12 cellular contexts compared by ENCODE assay signal in the genomic region with DNA sequence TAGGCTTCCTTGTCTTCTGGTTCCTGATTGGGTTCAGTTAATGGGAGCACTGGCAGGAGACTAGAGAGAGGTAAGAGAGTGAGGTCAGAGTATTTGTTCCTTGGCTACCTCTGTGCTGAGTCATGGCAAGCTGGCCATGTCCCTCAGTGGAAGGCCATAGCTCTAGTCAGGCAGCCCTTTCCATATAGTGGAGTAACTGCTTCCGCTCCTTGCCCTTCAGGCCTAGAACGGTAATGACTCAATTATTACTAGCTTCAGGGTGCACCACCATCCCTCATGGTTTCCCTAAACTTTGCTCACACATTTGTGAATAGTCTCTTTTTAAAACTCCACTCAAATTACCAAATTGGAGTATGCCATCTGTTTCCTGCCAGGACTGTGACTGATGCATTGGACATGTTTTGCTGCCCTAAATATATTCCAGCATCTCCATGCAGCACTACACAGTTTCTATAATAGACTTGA. TPM values are rescaled to one million over a fixed set of nuclear protein-coding genes. Genes with fewer than 3 reads are reported as not detected.
A peak's percentile ranks its signal among the peaks of the same experiment; 100 is the strongest.
DNase-seq lines count a peak whose midpoint lies in the region; ATAC-seq and TF ChIP-seq lines count a peak whose summit lies in the region.
"Had no signal": no experiment of that assay in that cellular context is flagged by ENCODE, and none has a peak within 500 bp of the region (broad histone marks: within the 10 kb centered on the region; RNA-seq: fewer than 3 reads in every experiment).

No MANE protein-coding gene starts in this region.

- TF ChIP-seq CTCF in brain microvascular endothelial cell (IDR thresholded peaks at IDR 0.05; ENCODE audit: low read depth, low read length, missing control alignments) (peak; percentile 37), upper lobe of right lung (IDR thresholded peaks at IDR 0.05) (no peak)

- H3K27me3 ChIP-seq in Karpas-422 (ENCODE audit: low read length) (no peaks in the 10 kb centered on the region), brain microvascular endothelial cell (replicated peaks) (no peaks in the 10 kb centered on the region), upper lobe of right lung (no peaks in the 10 kb centered on the region)

- no peaks in the 10 kb centered on the region for H4K20me1 ChIP-seq in Karpas-422 (ENCODE audit: insufficient read depth, low read depth, low read length)

- H2AFZ ChIP-seq in Karpas-422 (ENCODE audit: low read length) = no peak overlapping the region

- H3K36me3 ChIP-seq in Karpas-422 (ENCODE audit: insufficient read depth, low read length) (no peaks in the 10 kb centered on the region), brain microvascular endothelial cell (replicated peaks) (no peaks in the 10 kb centered on the region), upper lobe of right lung (no peaks in the 10 kb centered on the region)

- H3K4me1 ChIP-seq in Karpas-422 (ENCODE audit: low read length) (no peaks in the 10 kb centered on the region), upper lobe of right lung (no peaks in the 10 kb centered on the region)

- no peak overlapping the region for H3K9ac ChIP-seq in Karpas-422 (ENCODE audit: low read length)

- peak; percentile 58 for DNase-seq in AG20443 (ENCODE audit: low spot score)
- DNase-seq in Karpas-422 = peak; percentile 12
- peak; percentile 60 for DNase-seq in brain microvascular endothelial cell
- peak; percentile 96 for DNase-seq in kidney tubule cell (ENCODE audit: low spot score)
- DNase-seq in D341Med (ENCODE audit: low spot score) = no peak
- DNase-seq in cardiac septum (ENCODE audit: low spot score) = no peak
- DNase-seq in upper lobe of right lung = no peak
- DNase-seq in epidermal melanocyte (ENCODE audit: insufficient read length, low spot score) = no peak
- DNase-seq: activated T-cell treated with anti-CD3 and anti-CD28 coated beads for 4 hours; caudate nucleus; CD4-positive, alpha-beta T cell; naive thymus-derived CD4-positive, alpha-beta T cell had no signal

- in situ Hi-C loops in brain microvascular endothelial cell (cut with HindIII; ENCODE audit: low pct_ligation_motif_present, low sequenced_read_pairs) = no loop called here

- no peaks in the 10 kb centered on the region for H3K9me2 ChIP-seq in Karpas-422 (replicated peaks; ENCODE audit: insufficient read depth, low read length)

- intact Hi-C loops in cardiac septum (cut with DNase I) (no loop called here), upper lobe of right lung (cut with DNase I) (no loop called here)

- ATAC-seq in upper lobe of right lung = no peak
- ATAC-seq: naive thymus-derived CD4-positive, alpha-beta T cell had no signal

- H3K27ac ChIP-seq in Karpas-422 (ENCODE audit: low read length) (no peak overlapping the region), brain microvascular endothelial cell (no peak overlapping the region), upper lobe of right lung (no peak overlapping the region)

- no peak overlapping the region for H3K4me2 ChIP-seq in Karpas-422 (ENCODE audit: low read depth, low read length, poor library complexity, severe bottlenecking)

- H3K79me2 ChIP-seq in Karpas-422 (ENCODE audit: low read length) = no peaks in the 10 kb centered on the region

- H3K9me3 ChIP-seq in Karpas-422 (ENCODE audit: low read length) (no peaks in the 10 kb centered on the region), upper lobe of right lung (no peaks in the 10 kb centered on the region)

- H3K4me3 ChIP-seq in Karpas-422 (ENCODE audit: low read length) (no peak overlapping the region), brain microvascular endothelial cell (ENCODE audit: low read depth, low read length) (no peak overlapping the region), upper lobe of right lung (no peak overlapping the region)

RNA-seq across cellular contexts. Expression of a gene that starts 10.5 kb away (rescaled TPM):
- total RNA-seq in Karpas-422 (2014; rRNA removed; shearing (Covaris generic); ENCODE audit: low replicate concordance) = 2.8 and 3.2 TPM in 2 replicates
- total RNA-seq in cardiac septum (15.3 TPM), upper lobe of right lung (30.6 TPM)

RNA-seq across cellular contexts. Expression of a gene that starts 58.4 kb away (rescaled TPM):
- total RNA-seq in Karpas-422 (2014; rRNA removed; shearing (Covaris generic); ENCODE audit: low replicate concordance) = 3.2 and 7.4 TPM in 2 replicates
- 23.5 TPM for total RNA-seq in cardiac septum
- 41.5 TPM for total RNA-seq in upper lobe of right lung

Comparison
In these comparisons a context has a peak if more than half of its experiments do, and no peak if none do; other contexts are left out.
1. DNase-seq: peak in AG20443 (single experiment), Karpas-422 (single experiment), brain microvascular endothelial cell (single experiment) and kidney tubule cell (single experiment); none in D341Med (single experiment), cardiac septum (single experiment), upper lobe of right lung (single experiment) and epidermal melanocyte (single experiment).